ENCODE assay signal across 1 cellular context in genomic region chr10:17001297-17001744, GRCh38.
TF ChIP-seq lines count a peak whose summit lies in the region.

No MANE protein-coding gene starts in this region.

TF ChIP-seq in K562, 482 proteins besides CTCF, POLR2A, EP300 and RAD21 (continued from another document and continues in another):
- no peak for TF ChIP-seq GATAD2B (IDR thresholded peaks at IDR 0.05; ENCODE audit: borderline replicate concordance)
- TF ChIP-seq SMARCC2 (IDR thresholded peaks at IDR 0.05; ENCODE audit: low read depth), result no peak
- TF ChIP-seq E4F1 (CRISPR knock-in tag; IDR thresholded peaks at IDR 0.05; ENCODE audit: borderline replicate concordance), result no peak
- TF ChIP-seq E2F5 (CRISPR knock-in tag; IDR thresholded peaks at IDR 0.05), result no peak
- TF ChIP-seq THRAP3 (IDR thresholded peaks at IDR 0.05; ENCODE audit: borderline replicate concordance), result no peak
- no peak for TF ChIP-seq ZNF24 (IDR thresholded peaks at IDR 0.05)
- no peak for TF ChIP-seq E2F6 (IDR thresholded peaks at IDR 0.05; ENCODE audit: borderline replicate concordance in 1 of 2, extremely low read depth in 1 of 2, insufficient read depth in 1 of 2, insufficient read length in 1 of 2, low read depth in 1 of 2, low read length in 1 of 2, poor library complexity in 1 of 2, severe bottlenecking in 1 of 2)
- TF ChIP-seq ATF3 (IDR thresholded peaks at IDR 0.05), result peak; percentile 62
- no peak for TF ChIP-seq ATF3 (CRISPR knock-in tag; conservative IDR thresholded peaks at IDR 0.05)
- TF ChIP-seq CBX3 (IDR thresholded peaks at IDR 0.05; ENCODE audit: borderline replicate concordance in 1 of 2, low read length in 2 of 2), result peak in 1 of 2 experiments; percentile 60; a peak in 1 of 3 replicates
- TF ChIP-seq TBP (optimal IDR thresholded peaks at IDR 0.05; ENCODE audit: low read depth, low read length), result no peak
- TF ChIP-seq HDAC2 (IDR thresholded peaks at IDR 0.05), result no peak
- TF ChIP-seq SAFB2 (IDR thresholded peaks at IDR 0.05; ENCODE audit: borderline replicate concordance, low read depth, low read length, severe bottlenecking), result no peak
- TF ChIP-seq NFYB (IDR thresholded peaks at IDR 0.05; ENCODE audit: extremely low read depth, insufficient read length), result peak; percentile 82
- no peak for TF ChIP-seq E2F4 (CRISPR knock-in tag; IDR thresholded peaks at IDR 0.05; ENCODE audit: low read depth)
- no peak for TF ChIP-seq ZNF165 (CRISPR knock-in tag; IDR thresholded peaks at IDR 0.05; ENCODE audit: borderline replicate concordance)
- TF ChIP-seq XRCC5 (IDR thresholded peaks at IDR 0.05; ENCODE audit: low read depth, low read length), result no peak
- TF ChIP-seq CBFB (CRISPR knock-in tag; IDR thresholded peaks at IDR 0.05), result no peak
- TF ChIP-seq TAL1 (IDR thresholded peaks at IDR 0.05), result no peak
- peak; percentile 83 for TF ChIP-seq ZBTB33 (CRISPR knock-in tag; IDR thresholded peaks at IDR 0.05)
- TF ChIP-seq ZNF232 (CRISPR knock-in tag; IDR thresholded peaks at IDR 0.05), result no peak
- no peak for TF ChIP-seq HNRNPK (IDR thresholded peaks at IDR 0.05; ENCODE audit: low read depth, low read length, poor library complexity, severe bottlenecking)
- no peak for TF ChIP-seq MEF2A (IDR thresholded peaks at IDR 0.05; ENCODE audit: control insufficient read depth, low read depth, low read length)
- no peak for TF ChIP-seq SMC3 (conservative IDR thresholded peaks at IDR 0.05; ENCODE audit: insufficient read depth, low read depth, low read length)
- TF ChIP-seq MAZ (CRISPR knock-in tag; conservative IDR thresholded peaks at IDR 0.05 in 1 of 2, IDR thresholded peaks at IDR 0.05 in 1 of 2), result no peak
- TF ChIP-seq GABPB2 (CRISPR knock-in tag; conservative IDR thresholded peaks at IDR 0.05), result no peak
- no peak for TF ChIP-seq FOXK1 (CRISPR knock-in tag; IDR thresholded peaks at IDR 0.05; ENCODE audit: borderline replicate concordance)
- no peak for TF ChIP-seq ZNF146 (CRISPR knock-in tag; IDR thresholded peaks at IDR 0.05; ENCODE audit: unreplicated experiment)
- TF ChIP-seq HIVEP1 (CRISPR knock-in tag; IDR thresholded peaks at IDR 0.05), result no peak
- no peak for TF ChIP-seq YBX1 (IDR thresholded peaks at IDR 0.05)
- TF ChIP-seq BRD4 (IDR thresholded peaks at IDR 0.05), result no peak
- TF ChIP-seq BACH1 (tag; IDR thresholded peaks at IDR 0.05), result no peak
- TF ChIP-seq SUPT5H (IDR thresholded peaks at IDR 0.05), result no peak
- no peak for TF ChIP-seq SRF (CRISPR knock-in tag; IDR thresholded peaks at IDR 0.05)
- no peak for TF ChIP-seq NUFIP1 (IDR thresholded peaks at IDR 0.05; ENCODE audit: partially characterized antibody)
- TF ChIP-seq TRIM28 (IDR thresholded peaks at IDR 0.05), result no peak
- TF ChIP-seq HSF4 (CRISPR knock-in tag; IDR thresholded peaks at IDR 0.05; ENCODE audit: borderline replicate concordance), result no peak
- TF ChIP-seq L3MBTL2 (IDR thresholded peaks at IDR 0.05), result no peak
- TF ChIP-seq REST (CRISPR knock-in tag; IDR thresholded peaks at IDR 0.05; ENCODE audit: low read depth), result no peak
- no peak for TF ChIP-seq CBX5 (IDR thresholded peaks at IDR 0.05; ENCODE audit: borderline replicate concordance, low read depth)
- no peak for TF ChIP-seq ZNF277 (CRISPR knock-in tag; IDR thresholded peaks at IDR 0.05; ENCODE audit: borderline replicate concordance)
- peak; percentile 69; the same call in 1 of the 2 replicates for TF ChIP-seq CHAMP1 (IDR thresholded peaks at IDR 0.05)
- TF ChIP-seq THAP7 (CRISPR knock-in tag; IDR thresholded peaks at IDR 0.05), result no peak
- no peak for TF ChIP-seq CBFA2T2 (conservative IDR thresholded peaks at IDR 0.05)
- no peak for TF ChIP-seq ZBTB9 (CRISPR knock-in tag; IDR thresholded peaks at IDR 0.05)
- no peak for TF ChIP-seq HES1 (IDR thresholded peaks at IDR 0.05; ENCODE audit: low read depth)
- no peak for TF ChIP-seq ZNF3 (CRISPR knock-in tag; IDR thresholded peaks at IDR 0.05)
- TF ChIP-seq SNIP1 (IDR thresholded peaks at IDR 0.05; ENCODE audit: low read depth), result no peak
